Comparison of ENCODE assay signal across 2 cellular contexts in genomic region chr1:27004471-27005165, GRCh38.
TF ChIP-seq lines count a peak whose summit lies in the region.

No MANE protein-coding gene starts in this region.

TF ChIP-seq in HCT116, 20 proteins besides CTCF, POLR2A, EP300 and RAD21 (continued from another document):
- TF ChIP-seq SRF (IDR thresholded peaks at IDR 0.05; ENCODE audit: low read depth) (no peak), SP1 (IDR thresholded peaks at IDR 0.05; ENCODE audit: low read depth) (no peak), EZH2phosphoT487 (IDR thresholded peaks at IDR 0.05; ENCODE audit: borderline replicate concordance) (no peak), ZFX (IDR thresholded peaks at IDR 0.05) (no peak)

TF ChIP-seq in WTC11, 78 proteins besides CTCF, POLR2A, EP300 and RAD21 (continued from another document):
- TF ChIP-seq ZBTB43 (CRISPR knock-in tag; IDR thresholded peaks at IDR 0.05) (no peak), E2F1 (CRISPR knock-in tag; IDR thresholded peaks at IDR 0.05) (no peak), MLX (CRISPR knock-in tag; IDR thresholded peaks at IDR 0.05) (0 out of 2 replicates have a peak, but pooled peaks have one; percentile 1), ZNF219 (CRISPR knock-in tag; IDR thresholded peaks at IDR 0.05; ENCODE audit: borderline replicate concordance) (no peak), CREB1 (CRISPR knock-in tag; IDR thresholded peaks at IDR 0.05) (no peak), ZNF232 (CRISPR knock-in tag; IDR thresholded peaks at IDR 0.05) (no peak), ZNF532 (CRISPR knock-in tag; IDR thresholded peaks at IDR 0.05; ENCODE audit: borderline replicate concordance) (no peak), NR3C1 (CRISPR knock-in tag; conservative IDR thresholded peaks at IDR 0.05; ENCODE audit: low read depth) (no peak), ZNF416 (CRISPR knock-in tag; IDR thresholded peaks at IDR 0.05) (no peak; the same call in 1 of the 2 replicates), NFE2L1 (CRISPR knock-in tag; IDR thresholded peaks at IDR 0.05) (no peak), ZNF512 (CRISPR knock-in tag; IDR thresholded peaks at IDR 0.05; ENCODE audit: borderline replicate concordance) (no peak), NR1H2 (CRISPR knock-in tag; IDR thresholded peaks at IDR 0.05) (no peak), ERG (CRISPR knock-in tag; IDR thresholded peaks at IDR 0.05) (no peak; the same call in 1 of the 2 replicates), NFATC4 (CRISPR knock-in tag; IDR thresholded peaks at IDR 0.05) (peak; percentile 53; the same call in 1 of the 2 replicates), ZNF423 (CRISPR knock-in tag; IDR thresholded peaks at IDR 0.05) (no peak), CDX4 (CRISPR knock-in tag; IDR thresholded peaks at IDR 0.05; ENCODE audit: borderline replicate concordance) (no peak), ZMAT4 (CRISPR knock-in tag; IDR thresholded peaks at IDR 0.05) (no peak), GTF2I (CRISPR knock-in tag; conservative IDR thresholded peaks at IDR 0.05) (no peak), ZNF281 (CRISPR knock-in tag; IDR thresholded peaks at IDR 0.05) (no peak), NR2C2 (CRISPR knock-in tag; IDR thresholded peaks at IDR 0.05) (no peak), PRRX2 (CRISPR knock-in tag; IDR thresholded peaks at IDR 0.05) (no peak; the same call in 1 of the 2 replicates), GRHL2 (CRISPR knock-in tag; IDR thresholded peaks at IDR 0.05; ENCODE audit: insufficient replicate concordance, severe bottlenecking) (no peak), HMGA2 (CRISPR knock-in tag; IDR thresholded peaks at IDR 0.05) (no peak), USF1 (CRISPR knock-in tag; IDR thresholded peaks at IDR 0.05) (no peak), ZNF425 (CRISPR knock-in tag; conservative IDR thresholded peaks at IDR 0.05) (peak; percentile 80), MYBL2 (CRISPR knock-in tag; IDR thresholded peaks at IDR 0.05) (no peak)
